In genomic region chr10:5890519-5890878, GRCh38 we compare ENCODE assay signal across 8 cellular contexts. TPM values are rescaled to one million over a fixed set of nuclear protein-coding genes. Genes with fewer than 3 reads are reported as not detected.
DNase-seq lines count a peak whose midpoint lies in the region; ATAC-seq lines count a peak whose summit lies in the region.

No MANE protein-coding gene starts in this region.

- H3K4me1 Mint-ChIP-seq in CD8-positive, alpha-beta memory T cell: peaks cover 41 to 62% (median 56%) of the 10 kb centered on the region in 3 donors
- H3K4me1 Mint-ChIP-seq in activated naive CD8-positive, alpha-beta T cell treated with anti-CD3 and anti-CD28 coated beads for 36 hours: peaks cover 44% of the 10 kb centered on the region

- CTCF ChIA-PET in CD8-positive, alpha-beta memory T cell (lab: Charles Lee): interaction anchor here (1.0 to 1.7 kb wide), 3 partner anchors 17 to 81 kb away, joined by 3 to 6 read pairs (median 6); no protein-coding TSS in a partner anchor

- peaks cover 43% of the 10 kb centered on the region for H3K4me1 ChIP-seq in CD8-positive, alpha-beta memory T cell (ENCODE audit: insufficient read depth, low read length)
- 0 out of 2 replicates have a peak, but pooled peaks cover 6% of the 10 kb centered on the region for H3K4me1 ChIP-seq in iPS-20b (ENCODE audit: insufficient read depth, low read length)

- H3K9me3 ChIP-seq in CD8-positive, alpha-beta memory T cell (ENCODE audit: low read length): no peaks in the 10 kb centered on the region
- no peaks in the 10 kb centered on the region for H3K9me3 ChIP-seq in iPS-20b (ENCODE audit: insufficient read depth, low read depth, low read length)

- H3K27ac ChIP-seq in CD8-positive, alpha-beta memory T cell (ENCODE audit: low read depth, low read length): peak overlapping the region; percentile 53
- H3K27ac ChIP-seq in iPS-20b (ENCODE audit: low read length): no peak overlapping the region

- H3K36me3 ChIP-seq in CD8-positive, alpha-beta memory T cell (ENCODE audit: insufficient read depth, low read length): no peaks in the 10 kb centered on the region
- peaks cover 52% of the 10 kb centered on the region for H3K36me3 ChIP-seq in iPS-20b (ENCODE audit: insufficient read depth, low read depth, low read length)

- peak in 1 of 5 donors; percentile 50 for DNase-seq in CD8-positive, alpha-beta memory T cell
- peak; percentile 19 for DNase-seq in LHCN-M2 (ENCODE audit: low read depth)
- peak; percentile 39 for DNase-seq in activated naive CD8-positive, alpha-beta T cell treated with anti-CD3 and anti-CD28 coated beads for 36 hours
- DNase-seq in stimulated activated CD4-positive, alpha-beta T cell treated with anti-CD3 and anti-CD28 coated beads, Interleukin-4, amount 100 ng/mL, for 24 hours: peak; percentile 34
- no peak for DNase-seq in NCI-H524 (lab: John Stamatoyannopoulos, UW)

- POLR2A ChIA-PET in CD8-positive, alpha-beta memory T cell (lab: Charles Lee): interaction anchor here (0.6 to 2.0 kb wide), 5 partner anchors 77 to 207 kb away, joined by 3 to 16 read pairs (median 6); partner anchors contain the start of genes GDI2 and IL15RA

- peak overlapping the region; percentile 89 to 94 (median 91) for H3K4me3 Mint-ChIP-seq in CD8-positive, alpha-beta memory T cell
- peak overlapping the region; percentile 94 for H3K4me3 Mint-ChIP-seq in activated naive CD8-positive, alpha-beta T cell treated with anti-CD3 and anti-CD28 coated beads for 36 hours

- peak overlapping the region; percentile 74; the same call in 1 of the 2 replicates for H3K9ac ChIP-seq in iPS-20b (ENCODE audit: low read depth, low read length)

- H3K9me3 Mint-ChIP-seq in CD8-positive, alpha-beta memory T cell: peaks cover 0 to 2% (median 0%) of the 10 kb centered on the region in 5 donors
- H3K9me3 Mint-ChIP-seq in activated naive CD8-positive, alpha-beta T cell treated with anti-CD3 and anti-CD28 coated beads for 36 hours: no peaks in the 10 kb centered on the region

- H3K4me3 ChIP-seq in CD8-positive, alpha-beta memory T cell (ENCODE audit: low read length): peak overlapping the region; percentile 47
- H3K4me3 ChIP-seq in iPS-20b (ENCODE audit: low read length): peak overlapping the region; percentile 84

- peak overlapping the region; percentile 60 to 93 (median 85) for H3K27ac Mint-ChIP-seq in CD8-positive, alpha-beta memory T cell
- H3K27ac Mint-ChIP-seq in activated naive CD8-positive, alpha-beta T cell treated with anti-CD3 and anti-CD28 coated beads for 36 hours: peak overlapping the region; percentile 55

- H3K36me3 Mint-ChIP-seq in CD8-positive, alpha-beta memory T cell: peaks cover 6 to 39% (median 15%) of the 10 kb centered on the region in 3 donors
- H3K36me3 Mint-ChIP-seq in activated naive CD8-positive, alpha-beta T cell treated with anti-CD3 and anti-CD28 coated beads for 36 hours: peaks cover 41% of the 10 kb centered on the region

- ATAC-seq in GM21528 (IDR thresholded peaks at IDR 0.05; ENCODE audit: low FRiP score, unreplicated experiment) (peak; percentile 6), GM19463 (IDR thresholded peaks at IDR 0.05; ENCODE audit: unreplicated experiment) (no peak)

- no peaks in the 10 kb centered on the region for H3K27me3 ChIP-seq in CD8-positive, alpha-beta memory T cell (ENCODE audit: insufficient read depth, low read length, poor library complexity, severe bottlenecking)
- H3K27me3 ChIP-seq in iPS-20b (ENCODE audit: insufficient read depth, low read length): 0 out of 2 replicates have a peak, but pooled peaks cover 6% of the 10 kb centered on the region

- H3K27me3 Mint-ChIP-seq in CD8-positive, alpha-beta memory T cell: no peaks in the 10 kb centered on the region
- H3K27me3 Mint-ChIP-seq in activated naive CD8-positive, alpha-beta T cell treated with anti-CD3 and anti-CD28 coated beads for 36 hours: no peaks in the 10 kb centered on the region

RNA-seq across cellular contexts. Expression of gene FBH1, which starts 0.5 kb away (rescaled TPM):
- total RNA-seq in CD8-positive, alpha-beta memory T cell: 10 to 100 TPM; 58.7 to 59.3 TPM
- polyA plus RNA-seq in CD8-positive, alpha-beta memory T cell: 82.2 TPM
- 64.9 and 77.7 TPM in 2 replicates for total RNA-seq in LHCN-M2 (2014; rRNA removed)
- polyA plus RNA-seq in LHCN-M2 (2012): 31.4 TPM
- total RNA-seq in activated naive CD8-positive, alpha-beta T cell treated with anti-CD3 and anti-CD28 coated beads for 36 hours: 10 to 100 TPM; 48.7 to 49.0 TPM

RNA-seq across cellular contexts. Expression of gene ANKRD16, which starts 0.8 kb away (rescaled TPM):
- total RNA-seq in CD8-positive, alpha-beta memory T cell: 1 to 10 TPM; 7.2 to 8.5 TPM
- 3.2 TPM for polyA plus RNA-seq in CD8-positive, alpha-beta memory T cell
- 9.9 and 10.6 TPM in 2 replicates for total RNA-seq in LHCN-M2 (2014; rRNA removed)
- polyA plus RNA-seq in LHCN-M2 (2012): 5.2 TPM
- total RNA-seq in activated naive CD8-positive, alpha-beta T cell treated with anti-CD3 and anti-CD28 coated beads for 36 hours: 1 to 10 TPM; 9.1 to 9.4 TPM

Comparison
In these comparisons a context has a peak if more than half of its experiments do, and no peak if none do; other contexts are left out.
1. DNase-seq: peak in LHCN-M2 (single experiment), activated naive CD8-positive, alpha-beta T cell treated with anti-CD3 and anti-CD28 coated beads for 36 hours (single experiment) and stimulated activated CD4-positive, alpha-beta T cell treated with anti-CD3 and anti-CD28 coated beads, Interleukin-4, amount 100 ng/mL, for 24 hours (single experiment); none in NCI-H524 (0 of 2).